In genomic region chr19:58388175-58388526, GRCh38 we compare ENCODE assay signal across 9 cellular contexts. TPM values are rescaled to one million over a fixed set of nuclear protein-coding genes. Genes with fewer than 3 reads are reported as not detected.
A peak's percentile ranks its signal among the peaks of the same experiment; 100 is the strongest.
DNase-seq lines count a peak whose midpoint lies in the region; ATAC-seq and TF ChIP-seq lines count a peak whose summit lies in the region.
"Had no signal": no experiment of that assay in that cellular context is flagged by ENCODE, and none has a peak within 500 bp of the region (broad histone marks: within the 10 kb centered on the region; RNA-seq: fewer than 3 reads in every experiment).

No MANE protein-coding gene starts in this region.

- H3K36me3 ChIP-seq in GM23248 (ENCODE audit: low read depth), result peaks cover 26% of the 10 kb centered on the region

- H2AFZ ChIP-seq in GM23248, result no peak overlapping the region

- peak; percentile 24 for DNase-seq in GM23248
- no peak for DNase-seq in T-helper 17 cell
- no peak for DNase-seq in fibroblast of mammary gland (ENCODE audit: low read depth)
- DNase-seq in skeletal muscle cell (ENCODE audit: low read depth), result no peak
- DNase-seq in GM19238 (ENCODE audit: insufficient read length, low spot score), result no peak
- DNase-seq in RKO (ENCODE audit: low spot score), result no peak
- DNase-seq in lower leg skin (ENCODE audit: low spot score in 2 of 2), result no peak

- peak overlapping the region; percentile 98; the same call in 1 of the 2 replicates for H3K27ac ChIP-seq in GM23248

- H3K9me2 ChIP-seq in GM23248 (ENCODE audit: insufficient read depth), result no peaks in the 10 kb centered on the region

- H3K9me3 ChIP-seq in GM23248 (ENCODE audit: low read depth), result no peaks in the 10 kb centered on the region
- no peaks in the 10 kb centered on the region for H3K9me3 ChIP-seq in T-helper 17 cell (ENCODE audit: control insufficient read depth, low read length, poor library complexity, severe bottlenecking)

- ATAC-seq in T-helper 17 cell (no peak), HG03045 (IDR thresholded peaks at IDR 0.05; ENCODE audit: unreplicated experiment) (no peak)

- H3K4me1 Mint-ChIP-seq in T-helper 17 cell, result peaks cover 24% of the 10 kb centered on the region

- intact Hi-C loops in lower leg skin (cut with DNase I; ENCODE audit: low total_unique reads), result no loop called here

- peaks cover 2% of the 10 kb centered on the region for H3K36me3 Mint-ChIP-seq in T-helper 17 cell (ENCODE audit: low read depth)

- peak overlapping the region; percentile 92 for H3K4me3 ChIP-seq in GM23248
- peak overlapping the region; percentile 85 for H3K4me3 ChIP-seq in fibroblast of mammary gland (ENCODE audit: control insufficient read depth, low read depth, low read length)
- peak overlapping the region; percentile 58 for H3K4me3 ChIP-seq in skeletal muscle cell (ENCODE audit: low read depth, low read length)
- H3K4me3 ChIP-seq in lower leg skin (ENCODE audit: low read depth, poor library complexity, severe bottlenecking), result no peak overlapping the region

- peaks cover 6% of the 10 kb centered on the region; the same call in 1 of the 2 replicates for H4K20me1 ChIP-seq in GM23248 (ENCODE audit: insufficient read depth)

- peak overlapping the region; percentile 92 for H3K4me2 ChIP-seq in GM23248 (ENCODE audit: unreplicated experiment)

- H3K79me2 ChIP-seq in GM23248 (ENCODE audit: insufficient read depth), result peaks cover 74% of the 10 kb centered on the region

- 83 to 84% methylated on average over 3 of the region's 3 CpGs for WGBS in GM23248 (ENCODE audit: low coverage in 1 of 2, low lambda C conversion rate in 2 of 2, missing lambda C conversion rate in 2 of 2), 2 experiments
- 75 to 82% methylated on average over 3 of the region's 3 CpGs for WGBS in lower leg skin, 2 donors

- TF ChIP-seq CTCF in fibroblast of mammary gland (conservative IDR thresholded peaks at IDR 0.05; ENCODE audit: control insufficient read depth, insufficient read depth, low read depth, low read length) (no peak), lower leg skin (IDR thresholded peaks at IDR 0.05) (no peak)

- no peak for TF ChIP-seq POLR2A in lower leg skin (IDR thresholded peaks at IDR 0.05)

- H3K9ac ChIP-seq in GM23248, result peak overlapping the region; percentile 98

- peaks cover 21% of the 10 kb centered on the region for H3K4me1 ChIP-seq in GM23248 (ENCODE audit: insufficient read depth)

- no peaks in the 10 kb centered on the region for H3K27me3 Mint-ChIP-seq in T-helper 17 cell

- in situ Hi-C loops in GM23248 (cut with MboI), result no loop called here

- H3K27ac Mint-ChIP-seq in T-helper 17 cell, result peak overlapping the region; percentile 95

- peaks cover 21% of the 10 kb centered on the region for H3F3A ChIP-seq in GM23248 (ENCODE audit: insufficient read depth)

- H3K4me3 Mint-ChIP-seq in T-helper 17 cell, result peak overlapping the region; percentile 90

- no peaks in the 10 kb centered on the region for H3K27me3 ChIP-seq in GM23248 (replicated peaks; ENCODE audit: insufficient read depth)

RNA-seq across cellular contexts. Expression of gene RPS5, which starts 1.1 kb away (rescaled TPM):
- 1,366 and 1,425 TPM in 2 replicates for total RNA-seq in GM23248 (2014; rRNA removed; shearing (Covaris generic))
- polyA plus RNA-seq in GM23248 (2016; fragmentation: Nextera tagmentation; extraction: Ambion mirVana), result 561 and 565 TPM in 2 replicates
- total RNA-seq in T-helper 17 cell (1,000 to 10,000 TPM; 1,065 to 1,239 TPM), lower leg skin (1,000 to 10,000 TPM; 1,758 to 2,840 (median 2,497) TPM)

RNA-seq across cellular contexts. Expression of gene RNF225, which starts 7.3 kb away (rescaled TPM):
- not detected in 2 replicates for total RNA-seq in GM23248 (2014; rRNA removed; shearing (Covaris generic))
- not detected in 2 replicates for polyA plus RNA-seq in GM23248 (2016; fragmentation: Nextera tagmentation; extraction: Ambion mirVana)
- total RNA-seq in T-helper 17 cell (not detected), lower leg skin (10 to 100 TPM; 30.4 to 62.7 (median 42.7) TPM)
- total RNA-seq: cardiac septum had no signal

RNA-seq across cellular contexts. Expression of gene ZNF837, which starts 7.3 kb away (rescaled TPM):
- total RNA-seq in GM23248 (2014; rRNA removed; shearing (Covaris generic)), result 2.5 and 5.3 TPM in 2 replicates
- 1.4 and 2.2 TPM in 2 replicates for polyA plus RNA-seq in GM23248 (2016; fragmentation: Nextera tagmentation; extraction: Ambion mirVana)
- total RNA-seq in T-helper 17 cell, result 1 to 10 TPM; 1.2 to 1.6 TPM
- total RNA-seq in lower leg skin, result 10 to 100 TPM in 2 of 4 donors, 1 to 10 TPM in 2; 4.7 to 12.0 (median 8.5) TPM

RNA-seq across cellular contexts. Expression of gene ZNF584, which starts 20.3 kb away (rescaled TPM):
- total RNA-seq in GM23248 (2014; rRNA removed; shearing (Covaris generic)), result 8.5 and 14.6 TPM in 2 replicates
- polyA plus RNA-seq in GM23248 (2016; fragmentation: Nextera tagmentation; extraction: Ambion mirVana), result 12.7 and 14.0 TPM in 2 replicates
- 1 to 10 TPM; 3.0 to 5.4 TPM for total RNA-seq in T-helper 17 cell
- 10 to 100 TPM; 16.9 to 28.6 (median 23.4) TPM for total RNA-seq in lower leg skin

RNA-seq across cellular contexts. Expression of gene ZNF497, which starts 25.6 kb away (rescaled TPM):
- 0.38 and 0.97 TPM in 2 replicates for total RNA-seq in GM23248 (2014; rRNA removed; shearing (Covaris generic))
- polyA plus RNA-seq in GM23248 (2016; fragmentation: Nextera tagmentation; extraction: Ambion mirVana), result 0.65 and 0.72 TPM in 2 replicates
- 1 to 10 TPM in 1 of 2 donors, under 1 TPM in 1; 0.55 to 1.6 TPM for total RNA-seq in T-helper 17 cell
- 1 to 10 TPM; 1.4 to 3.1 (median 1.5) TPM for total RNA-seq in lower leg skin

Comparison
In these comparisons a context has a peak if more than half of its experiments do, and no peak if none do; other contexts are left out.
1. RNA of gene RNF225, which starts 7.3 kb away (total RNA-seq): 30.4 to 62.7 TPM in lower leg skin; not detected in T-helper 17 cell and not detected in GM23248; every median in the first group is over 10 times any median in the second.